In the genomic region with DNA sequence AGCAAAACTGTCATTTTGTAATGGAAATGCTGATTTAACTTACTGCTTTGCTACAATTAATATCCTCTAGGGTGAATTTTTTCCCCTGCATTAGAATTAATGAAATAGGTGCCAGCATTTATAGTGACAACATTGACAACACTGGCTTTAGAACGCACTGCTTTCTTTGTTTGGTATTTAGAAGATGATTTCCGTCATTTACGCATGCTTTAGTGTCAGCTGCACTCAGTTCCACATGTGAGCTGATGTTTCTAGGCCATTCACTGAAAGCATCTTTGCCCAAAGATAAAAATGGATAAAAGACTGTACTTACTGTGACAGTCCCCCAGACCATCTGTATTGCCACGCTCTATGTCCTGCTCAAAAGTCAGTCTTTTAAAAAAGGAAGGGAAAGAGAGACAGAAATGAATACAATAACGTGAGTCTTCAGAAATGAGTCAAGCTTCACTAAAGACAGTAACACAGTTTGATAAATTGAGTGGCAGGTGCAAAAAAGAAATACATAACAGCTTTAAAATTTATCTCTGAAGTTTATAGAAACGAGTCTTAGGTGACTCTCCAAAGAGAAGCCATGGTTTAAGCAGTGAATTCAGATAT, we compare ENCODE assay signal across 20 cellular contexts.
A peak's percentile ranks its signal among the peaks of the same experiment; 100 is the strongest.
DNase-seq lines count a peak whose midpoint lies in the region; ATAC-seq, FAIRE-seq and TF ChIP-seq lines count a peak whose summit lies in the region.
"Had no signal": no experiment of that assay in that cellular context is flagged by ENCODE, and none has a peak within 500 bp of the region (broad histone marks: within the 10 kb centered on the region; RNA-seq: fewer than 3 reads in every experiment).

No MANE protein-coding gene starts in this region.

- ATAC-seq in GM19463 (IDR thresholded peaks at IDR 0.05; ENCODE audit: unreplicated experiment) = peak; percentile 85
- peak; percentile 96 for ATAC-seq in HG02870 (IDR thresholded peaks at IDR 0.05; ENCODE audit: unreplicated experiment)
- ATAC-seq in HG03460 (IDR thresholded peaks at IDR 0.05; ENCODE audit: unreplicated experiment) = no peak
- no peak for ATAC-seq in HG02759 (IDR thresholded peaks at IDR 0.05; ENCODE audit: unreplicated experiment)

- TF ChIP-seq POLR2A in GM12891 (IDR thresholded peaks at IDR 0.05; ENCODE audit: low read depth, low read length) = no peak

- DNase-seq in GM12891 (ENCODE audit: insufficient read length, low spot score) = no peak
- DNase-seq in LHCN-M2 (ENCODE audit: low read depth) = peak; percentile 47
- DNase-seq in NCI-H128 (lab: John Stamatoyannopoulos, UW; ENCODE audit: unreplicated experiment) = no peak
- no peak for DNase-seq in OCI-M2 (lab: John Stamatoyannopoulos, UW; ENCODE audit: unreplicated experiment)
- DNase-seq: activated CD4-positive, alpha-beta T cell treated with anti-CD3 and anti-CD28 coated beads, Interleukin-2, amount 50 U/mL, for 48 hours; activated naive CD4-positive, alpha-beta T cell treated with anti-CD3 and anti-CD28 coated beads, Interleukin-2, amount 10 ng/mL, durations not matched to agents 7 days and 5 days; activated T-cell treated with anti-CD3 and anti-CD28 coated beads for 4 hours; DMS153; KBM-7; NCI-H2081; SHP77 treated with DMSO at 0.1 percent for 48 hours; sigmoid colon; WERI-Rb-1 had no signal

- FAIRE-seq in GM12891 (lab: Jason Lieb, UNC) = peak; percentile 81
- FAIRE-seq: astrocyte, GM18507, keratinocyte had no signal

TF ChIP-seq in GM12891, 5 proteins besides CTCF, POLR2A, EP300 and RAD21:
- TF ChIP-seq POLR2AphosphoS5 (IDR thresholded peaks at IDR 0.05; ENCODE audit: low read depth, low read length) (no peak), PAX5 (IDR thresholded peaks at IDR 0.05; ENCODE audit: insufficient read depth, low read length, severe bottlenecking) (peak; percentile 22), TAF1 (IDR thresholded peaks at IDR 0.05; ENCODE audit: low read depth, low read length) (no peak), SPI1 (IDR thresholded peaks at IDR 0.05; ENCODE audit: low read depth, low read length) (peak; percentile 57), POU2F2 (IDR thresholded peaks at IDR 0.05; ENCODE audit: low read depth, low read length) (no peak)
TF ChIP-seq in GM12891: peak in this region for 2.

Comparison
In these comparisons a context has a peak if more than half of its experiments do, and no peak if none do; other contexts are left out.
1. ATAC-seq: peak in GM19463 (single experiment) and HG02870 (single experiment); none in HG03460 (single experiment) and HG02759 (single experiment).